ENCODE assay signal across 25 cellular contexts in genomic region chr3:112005091-112005672, GRCh38. TPM values are rescaled to one million over a fixed set of nuclear protein-coding genes. Genes with fewer than 3 reads are reported as not detected.
DNase-seq lines count a peak whose midpoint lies in the region; ATAC-seq lines count a peak whose summit lies in the region.
"Had no signal": no experiment of that assay in that cellular context is flagged by ENCODE, and none has a peak within 500 bp of the region (broad histone marks: within the 10 kb centered on the region; RNA-seq: fewer than 3 reads in every experiment).

No MANE protein-coding gene starts in this region.

- intact Hi-C loops in activated CD4-positive, alpha-beta T cell treated with anti-CD3 and anti-CD28 coated beads for 36 hours (cut with DNase I, micrococcal nuclease) = no loop called here

- H3K4me1 ChIP-seq in GM23248 (ENCODE audit: insufficient read depth) = peaks cover 42% of the 10 kb centered on the region
- H3K4me1 ChIP-seq: upper lobe of left lung had no signal

- H3K9me3 Mint-ChIP-seq in activated CD4-positive, alpha-beta T cell treated with anti-CD3 and anti-CD28 coated beads for 36 hours (ENCODE audit: low read depth) = no peaks in the 10 kb centered on the region
- H3K9me3 Mint-ChIP-seq in activated T-helper 17 cell treated with anti-CD3 and anti-CD28 coated beads, Interleukin-2, amount 50 U/mL, for 72 hours = no peaks in the 10 kb centered on the region
- H3K9me3 Mint-ChIP-seq: H9, nephron had no signal

- no peaks in the 10 kb centered on the region for H3K27me3 ChIP-seq in GM23248 (replicated peaks; ENCODE audit: insufficient read depth)
- H3K27me3 ChIP-seq: upper lobe of left lung had no signal

- WGBS in GM23248 (ENCODE audit: low coverage in 1 of 2, low lambda C conversion rate in 2 of 2, missing lambda C conversion rate in 2 of 2), 2 experiments = 33 to 36% methylated on average over 4 of the region's 4 CpGs

- H3K27ac ChIP-seq in GM23248 = no peak overlapping the region; the same call in 1 of the 2 replicates
- H3K27ac ChIP-seq: BLaER1 treated with 17β-estradiol and CSF1 and Interleukin-3, amounts not matched to agents 10 nM and 100 nM; heart right ventricle; upper lobe of left lung; WERI-Rb-1 had no signal

- peaks cover 51% of the 10 kb centered on the region for H3K4me1 Mint-ChIP-seq in activated CD4-positive, alpha-beta T cell treated with anti-CD3 and anti-CD28 coated beads for 36 hours
- H3K4me1 Mint-ChIP-seq in activated T-helper 17 cell treated with anti-CD3 and anti-CD28 coated beads, Interleukin-2, amount 50 U/mL, for 72 hours = peaks cover 48% of the 10 kb centered on the region

- H4K20me1 ChIP-seq in GM23248 (ENCODE audit: insufficient read depth) = no peaks in the 10 kb centered on the region

- H3K9ac ChIP-seq in GM23248 = no peak overlapping the region
- H3K9ac ChIP-seq: BLaER1 treated with 17β-estradiol and CSF1 and Interleukin-3, amounts not matched to agents 10 nM and 100 nM had no signal

- no peak for DNase-seq in activated CD4-positive, alpha-beta T cell treated with anti-CD3 and anti-CD28 coated beads for 36 hours
- DNase-seq in activated CD4-positive, alpha-beta T cell treated with anti-CD3 and anti-CD28 coated beads, Interleukin-2, amount 50 U/mL, for 48 hours = no peak
- DNase-seq in GM23248 (peak; percentile 58), kidney tubule cell (ENCODE audit: low spot score) (peak; percentile 54), hepatic stellate cell (ENCODE audit: low spot score) (no peak), SK-N-DZ (ENCODE audit: low spot score) (no peak)
- DNase-seq: dermis blood vessel endothelial cell; DMS 273 treated with DMSO at 0.1 percent for 48 hours; H9; heart right ventricle; kidney; MM.1S; NCI-H345; Right ventricle myocardium superior; stimulated activated CD4-positive, alpha-beta T cell treated with anti-CD3 and anti-CD28 coated beads, Interleukin-12 subunit alpha, Interleukin-12 subunit beta, amount 100 ng/mL, for 4 hours; stimulated activated naive CD4-positive, alpha-beta T cell; upper lobe of left lung; WERI-Rb-1 had no signal

- no peaks in the 10 kb centered on the region for H3K36me3 ChIP-seq in GM23248 (ENCODE audit: low read depth)
- H3K36me3 ChIP-seq: BLaER1 treated with 17β-estradiol and CSF1 and Interleukin-3, amounts not matched to agents 10 nM and 100 nM; heart right ventricle; upper lobe of left lung had no signal

- no peaks in the 10 kb centered on the region for H3K9me3 ChIP-seq in GM23248 (ENCODE audit: low read depth)
- H3K9me3 ChIP-seq: BLaER1 treated with 17β-estradiol and CSF1 and Interleukin-3, amounts not matched to agents 10 nM and 100 nM; heart right ventricle; upper lobe of left lung had no signal

- H3K4me2 ChIP-seq in GM23248 (ENCODE audit: unreplicated experiment) = no peak overlapping the region
- H3K4me2 ChIP-seq: BLaER1 treated with 17β-estradiol and CSF1 and Interleukin-3, amounts not matched to agents 10 nM and 100 nM had no signal

- H3K27me3 Mint-ChIP-seq in activated CD4-positive, alpha-beta T cell treated with anti-CD3 and anti-CD28 coated beads for 36 hours = no peaks in the 10 kb centered on the region
- H3K27me3 Mint-ChIP-seq in activated T-helper 17 cell treated with anti-CD3 and anti-CD28 coated beads, Interleukin-2, amount 50 U/mL, for 72 hours = no peaks in the 10 kb centered on the region

- peaks cover 34% of the 10 kb centered on the region for H3F3A ChIP-seq in GM23248 (ENCODE audit: insufficient read depth)

- peak overlapping the region; percentile 74 for H3K27ac Mint-ChIP-seq in activated CD4-positive, alpha-beta T cell treated with anti-CD3 and anti-CD28 coated beads for 36 hours
- H3K27ac Mint-ChIP-seq in activated T-helper 17 cell treated with anti-CD3 and anti-CD28 coated beads, Interleukin-2, amount 50 U/mL, for 72 hours = peak overlapping the region; percentile 39
- H3K27ac Mint-ChIP-seq: H9, nephron had no signal

- peaks cover 3% of the 10 kb centered on the region for H3K36me3 Mint-ChIP-seq in activated CD4-positive, alpha-beta T cell treated with anti-CD3 and anti-CD28 coated beads for 36 hours (ENCODE audit: low read depth)
- H3K36me3 Mint-ChIP-seq in activated T-helper 17 cell treated with anti-CD3 and anti-CD28 coated beads, Interleukin-2, amount 50 U/mL, for 72 hours (ENCODE audit: low read depth) = no peaks in the 10 kb centered on the region

- no peaks in the 10 kb centered on the region for H3K79me2 ChIP-seq in GM23248 (ENCODE audit: insufficient read depth)

- CTCF ChIA-PET in activated CD4-positive, alpha-beta T cell treated with anti-CD3 and anti-CD28 coated beads for 36 hours (lab: Charles Lee) = interaction anchor here (1.1 to 21.0 kb wide), 4 partner anchors 5 to 110 kb away, joined by 6 to 515 read pairs (median 262); partner anchors contain the start of gene TAGLN3

- H3K4me3 ChIP-seq in GM23248 = no peak overlapping the region
- H3K4me3 ChIP-seq: BLaER1 treated with 17β-estradiol and CSF1 and Interleukin-3, amounts not matched to agents 10 nM and 100 nM; heart right ventricle; upper lobe of left lung had no signal

- POLR2A ChIA-PET in activated CD4-positive, alpha-beta T cell treated with anti-CD3 and anti-CD28 coated beads for 36 hours (lab: Charles Lee) = no interaction called here

- H3K9me2 ChIP-seq in GM23248 (ENCODE audit: insufficient read depth) = no peaks in the 10 kb centered on the region

- H3K4me3 Mint-ChIP-seq in activated CD4-positive, alpha-beta T cell treated with anti-CD3 and anti-CD28 coated beads for 36 hours = no peak overlapping the region
- peak overlapping the region; percentile 79 for H3K4me3 Mint-ChIP-seq in activated T-helper 17 cell treated with anti-CD3 and anti-CD28 coated beads, Interleukin-2, amount 50 U/mL, for 72 hours
- H3K4me3 Mint-ChIP-seq: H9, nephron had no signal

- peak; percentile 10 for ATAC-seq in activated CD4-positive, alpha-beta T cell treated with anti-CD3 and anti-CD28 coated beads for 36 hours
- peak; percentile 33 for ATAC-seq in activated T-helper 17 cell treated with anti-CD3 and anti-CD28 coated beads, Interleukin-2, amount 50 U/mL, for 72 hours (replicated peaks)
- ATAC-seq in GM19397 (IDR thresholded peaks at IDR 0.05; ENCODE audit: unreplicated experiment) = no peak
- ATAC-seq: heart right ventricle had no signal

- in situ Hi-C loops in GM23248 (cut with MboI) = no loop called here

- no peak overlapping the region for H2AFZ ChIP-seq in GM23248

RNA-seq across cellular contexts. Expression of gene TAGLN3, which starts 6.5 kb away (rescaled TPM):
- 1 to 10 TPM; 3.2 to 3.5 TPM for total RNA-seq in activated CD4-positive, alpha-beta T cell treated with anti-CD3 and anti-CD28 coated beads for 36 hours
- total RNA-seq in GM23248 (2014; rRNA removed; shearing (Covaris generic)) = 1.3 TPM in 1 of 2 replicates, not detected in the other
- polyA plus RNA-seq in GM23248 (2016; fragmentation: Nextera tagmentation; extraction: Ambion mirVana) = 0.48 and 0.61 TPM in 2 replicates
- total RNA-seq in activated T-helper 17 cell treated with anti-CD3 and anti-CD28 coated beads, Interleukin-2, amount 50 U/mL, for 72 hours = 1 to 10 TPM in 1 of 2 donors, under 1 TPM in 1; 0.56 to 7.1 TPM
- 86.9 and 96.1 TPM in 2 replicates for polyA plus RNA-seq in SK-N-DZ (2014; cell fraction: cytosol; rRNA removed)
- 89.6 and 99.2 TPM in 2 replicates for polyA plus RNA-seq in SK-N-DZ (2014; cell fraction: nucleus; rRNA removed)
- total RNA-seq: mesenteric fat pad, Right ventricle myocardium superior had no signal

RNA-seq across cellular contexts. Expression of gene ABHD10, which starts 26.4 kb away (rescaled TPM):
- total RNA-seq in activated CD4-positive, alpha-beta T cell treated with anti-CD3 and anti-CD28 coated beads for 36 hours = 10 to 100 TPM; 58.7 to 64.1 TPM
- total RNA-seq in GM23248 (2014; rRNA removed; shearing (Covaris generic)) = 20.9 and 26.4 TPM in 2 replicates
- polyA plus RNA-seq in GM23248 (2016; fragmentation: Nextera tagmentation; extraction: Ambion mirVana) = 25.4 and 26.5 TPM in 2 replicates
- 10 to 100 TPM; 63.3 to 84.9 TPM for total RNA-seq in activated T-helper 17 cell treated with anti-CD3 and anti-CD28 coated beads, Interleukin-2, amount 50 U/mL, for 72 hours
- polyA plus RNA-seq in SK-N-DZ (2014; cell fraction: cytosol; rRNA removed) = 38.3 and 42.9 TPM in 2 replicates
- 44.0 and 56.2 TPM in 2 replicates for polyA plus RNA-seq in SK-N-DZ (2014; cell fraction: nucleus; rRNA removed)

RNA-seq across cellular contexts. Expression of gene TMPRSS7, which starts 29.4 kb away (rescaled TPM):
- not detected for total RNA-seq in activated CD4-positive, alpha-beta T cell treated with anti-CD3 and anti-CD28 coated beads for 36 hours
- not detected in 2 replicates for total RNA-seq in GM23248 (2014; rRNA removed; shearing (Covaris generic))
- not detected in 2 replicates for polyA plus RNA-seq in GM23248 (2016; fragmentation: Nextera tagmentation; extraction: Ambion mirVana)
- total RNA-seq in activated T-helper 17 cell treated with anti-CD3 and anti-CD28 coated beads, Interleukin-2, amount 50 U/mL, for 72 hours = 1 to 10 TPM in 1 of 2 donors, under 1 TPM in 1; 0.24 to 1.6 TPM
- polyA plus RNA-seq in SK-N-DZ (2014; cell fraction: cytosol; rRNA removed) = not detected in 2 replicates
- not detected in 2 replicates for polyA plus RNA-seq in SK-N-DZ (2014; cell fraction: nucleus; rRNA removed)
- total RNA-seq: dermis blood vessel endothelial cell; epithelial cell of proximal tubule; H9; heart right ventricle; kidney; mesenteric fat pad; Right ventricle myocardium superior; T-helper 1 cell treated with Interleukin-12 subunit alpha and Interleukin-12 subunit beta and Interleukin-4 antibody, amounts not matched to agents 30 ng/mL and 1 ng/mL, for 36 hours had no signal
- polyA plus RNA-seq: heart right ventricle had no signal

Comparison
In these comparisons a context has a peak if more than half of its experiments do, and no peak if none do; other contexts are left out.
1. DNase-seq: peak in GM23248 (single experiment) and kidney tubule cell (single experiment); none in activated CD4-positive, alpha-beta T cell treated with anti-CD3 and anti-CD28 coated beads for 36 hours (single experiment), activated CD4-positive, alpha-beta T cell treated with anti-CD3 and anti-CD28 coated beads, Interleukin-2, amount 50 U/mL, for 48 hours (0 of 2), hepatic stellate cell (single experiment) and SK-N-DZ (single experiment).